19 cellular contexts compared by ENCODE assay signal in the genomic region with DNA sequence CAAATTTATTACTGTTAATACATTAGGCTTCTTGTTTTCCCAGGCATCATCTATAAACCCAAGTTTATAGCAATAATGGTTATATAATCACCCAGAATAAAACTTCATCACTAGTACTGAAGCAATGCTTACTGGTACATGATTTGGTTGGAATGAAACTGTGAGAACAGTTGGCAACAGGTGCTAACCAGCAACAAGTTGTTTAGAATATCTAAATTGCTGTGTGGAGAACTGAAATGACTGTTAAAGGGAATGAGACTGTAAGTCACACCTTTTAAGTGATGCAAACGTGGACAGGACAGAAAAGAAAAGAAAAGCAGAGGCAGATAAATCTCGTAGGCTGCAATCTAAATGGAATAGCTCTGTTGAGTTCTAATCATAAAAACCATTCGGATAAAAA. TPM values are rescaled to one million over a fixed set of nuclear protein-coding genes. Genes with fewer than 3 reads are reported as not detected.
DNase-seq lines count a peak whose midpoint lies in the region; ATAC-seq, FAIRE-seq and TF ChIP-seq lines count a peak whose summit lies in the region.
"Had no signal": no experiment of that assay in that cellular context is flagged by ENCODE, and none has a peak within 500 bp of the region (broad histone marks: within the 10 kb centered on the region; RNA-seq: fewer than 3 reads in every experiment).

No MANE protein-coding gene starts in this region.

- no peak for ATAC-seq in activated CD4-positive, CD25-positive, alpha-beta regulatory T cell treated with anti-CD3 and anti-CD28 coated beads, Interleukin-2, amount 50 U/mL, for 24 hours
- no peak for ATAC-seq in left colon
- ATAC-seq: HCT116; heart left ventricle; stimulated activated naive CD8-positive, alpha-beta T cell treated with anti-CD3 and anti-CD28 coated beads, Interleukin-15, amount 100 ng/mL, for 72 hours had no signal

- H3K4me1 Mint-ChIP-seq in T-helper 1 cell treated with Interleukin-12 subunit alpha and Interleukin-12 subunit beta and Interleukin-4 antibody, amounts not matched to agents 30 μg/mL and 1 μg/mL, for 36 hours (ENCODE audit: low read depth) = peaks cover 36% of the 10 kb centered on the region
- peaks cover 25% of the 10 kb centered on the region for H3K4me1 Mint-ChIP-seq in astrocyte (ENCODE audit: low read depth, unreplicated experiment)

- peak overlapping the region; percentile 52 for H3K4me3 Mint-ChIP-seq in T-helper 1 cell treated with Interleukin-12 subunit alpha and Interleukin-12 subunit beta and Interleukin-4 antibody, amounts not matched to agents 30 μg/mL and 1 μg/mL, for 36 hours
- H3K4me3 Mint-ChIP-seq in astrocyte (ENCODE audit: unreplicated experiment) = peak overlapping the region; percentile 99
- H3K4me3 Mint-ChIP-seq: CD14-positive monocyte had no signal

- no peak for DNase-seq in T-helper 1 cell
- DNase-seq in GM12891 (ENCODE audit: insufficient read length, low spot score) = no peak
- no peak for DNase-seq in astrocyte (ENCODE audit: low read depth)
- DNase-seq in mesenchymal stem cell = no peak
- DNase-seq in left colon = no peak
- DNase-seq in G401 (ENCODE audit: low spot score) = no peak
- DNase-seq: 8988T; activated gamma-delta T cell treated with Interleukin-2 at 50 U/mL for 16 hours; DMS79 treated with DMSO at 0.1 percent for 48 hours; erythroblast; heart left ventricle; Kasumi-1; NCI-H1105 treated with DMSO at 0.1 percent for 48 hours; stimulated activated naive CD8-positive, alpha-beta T cell treated with anti-CD3 and anti-CD28 coated beads, Interleukin-15, amount 100 ng/mL, for 72 hours had no signal

- H3K4ac ChIP-seq in mesenchymal stem cell (ENCODE audit: low read depth in 1 of 2, low read length in 2 of 2) = no peak overlapping the region

- H2BK15ac ChIP-seq in mesenchymal stem cell (ENCODE audit: low read depth, poor library complexity, severe bottlenecking) = no peak overlapping the region

- peaks cover 6% of the 10 kb centered on the region for H3K27me3 Mint-ChIP-seq in T-helper 1 cell treated with Interleukin-12 subunit alpha and Interleukin-12 subunit beta and Interleukin-4 antibody, amounts not matched to agents 30 μg/mL and 1 μg/mL, for 36 hours (ENCODE audit: low read depth)
- H3K27me3 Mint-ChIP-seq in astrocyte (ENCODE audit: low read depth, unreplicated experiment) = no peaks in the 10 kb centered on the region
- H3K27me3 Mint-ChIP-seq: stimulated activated naive CD8-positive, alpha-beta T cell treated with anti-CD3 and anti-CD28 coated beads, Interleukin-15, amount 100 ng/mL, for 72 hours had no signal

- peaks cover 9% of the 10 kb centered on the region for H3K79me1 ChIP-seq in mesenchymal stem cell (replicated peaks; ENCODE audit: low read length, poor library complexity, severe bottlenecking)

- H4K20me1 ChIP-seq in astrocyte (ENCODE audit: insufficient read depth, low read length) = peaks cover 34% of the 10 kb centered on the region

- H3K9ac ChIP-seq in astrocyte (ENCODE audit: low read length) = no peak overlapping the region
- peak overlapping the region; percentile 98 for H3K9ac ChIP-seq in mesenchymal stem cell (ENCODE audit: low read length)

- H2BK5ac ChIP-seq in mesenchymal stem cell (ENCODE audit: low read depth, low read length, poor library complexity, severe bottlenecking) = no peak overlapping the region

- 91% methylated on average over 3 of the region's 3 CpGs for WGBS in mesenchymal stem cell

- in situ Hi-C loops in G401 (cut with HindIII; ENCODE audit: low sequenced_read_pairs) = no loop called here

- H3K79me2 ChIP-seq in astrocyte (ENCODE audit: insufficient read depth, low read length) = peaks cover 51% of the 10 kb centered on the region

- H3K4me2 ChIP-seq in astrocyte (ENCODE audit: low read length) (peak overlapping the region; percentile 88), mesenchymal stem cell (ENCODE audit: low read length, poor library complexity, severe bottlenecking) (no peak overlapping the region)

- H3K27me3 ChIP-seq in astrocyte (ENCODE audit: insufficient read depth, low read length) (no peaks in the 10 kb centered on the region), mesenchymal stem cell (ENCODE audit: control insufficient read depth in 1 of 2, insufficient read depth in 1 of 2, low read length in 2 of 2) (no peaks in the 10 kb centered on the region)
- H3K27me3 ChIP-seq: heart left ventricle had no signal

- H2AFZ ChIP-seq in astrocyte (ENCODE audit: low read depth, low read length) (no peak overlapping the region), mesenchymal stem cell (ENCODE audit: low read depth, low read length) (no peak overlapping the region)

- no peak overlapping the region for H2BK12ac ChIP-seq in mesenchymal stem cell (ENCODE audit: low read length in 2 of 2)

- H3K36me3 ChIP-seq in astrocyte (ENCODE audit: insufficient read depth, low read length) = peaks cover 27% of the 10 kb centered on the region
- peaks cover 7 to 60% of the 10 kb centered on the region in 2 experiments for H3K36me3 ChIP-seq in mesenchymal stem cell (ENCODE audit: control insufficient read depth in 1 of 2, insufficient read depth in 2 of 2, low read depth in 1 of 2, low read length in 2 of 2)

- H4K91ac ChIP-seq in mesenchymal stem cell (ENCODE audit: low read length) = no peak overlapping the region

- no peak overlapping the region for H3K27ac ChIP-seq in astrocyte (ENCODE audit: low read depth, low read length)
- no peak overlapping the region for H3K27ac ChIP-seq in mesenchymal stem cell (ENCODE audit: low read length, poor library complexity, severe bottlenecking)
- H3K27ac ChIP-seq: heart left ventricle had no signal

- intact Hi-C loops in left colon (cut with DNase I, micrococcal nuclease) = loop anchor here in 1 of 2 donors (10.0 kb wide), 1 partner anchor 1253 kb away; no protein-coding TSS in a partner anchor

- no peak overlapping the region for H3K18ac ChIP-seq in mesenchymal stem cell (ENCODE audit: low read depth in 1 of 2, low read length in 2 of 2)

- FAIRE-seq in GM12891 (lab: Jason Lieb, UNC) = peak; percentile 38
- FAIRE-seq in astrocyte (lab: Jason Lieb, UNC) = no peak

- H3K9me3 Mint-ChIP-seq in T-helper 1 cell treated with Interleukin-12 subunit alpha and Interleukin-12 subunit beta and Interleukin-4 antibody, amounts not matched to agents 30 μg/mL and 1 μg/mL, for 36 hours = no peaks in the 10 kb centered on the region
- H3K9me3 Mint-ChIP-seq in astrocyte (ENCODE audit: unreplicated experiment) = no peaks in the 10 kb centered on the region
- H3K9me3 Mint-ChIP-seq: CD14-positive monocyte had no signal

- H3K14ac ChIP-seq in mesenchymal stem cell (ENCODE audit: low read length in 2 of 2) = no peak overlapping the region

- no peak overlapping the region for H2AK5ac ChIP-seq in mesenchymal stem cell (ENCODE audit: low read length, severe bottlenecking)

- TF ChIP-seq CTCF in astrocyte (IDR thresholded peaks at IDR 0.05; ENCODE audit: insufficient read depth, low read depth, low read length) = no peak

- H2BK120ac ChIP-seq in mesenchymal stem cell (ENCODE audit: low read depth, low read length) = no peak overlapping the region

- H3K36me3 Mint-ChIP-seq in T-helper 1 cell treated with Interleukin-12 subunit alpha and Interleukin-12 subunit beta and Interleukin-4 antibody, amounts not matched to agents 30 μg/mL and 1 μg/mL, for 36 hours (ENCODE audit: low read depth) = peaks cover 27% of the 10 kb centered on the region
- H3K36me3 Mint-ChIP-seq in astrocyte (ENCODE audit: low read depth, unreplicated experiment) = peaks cover 3% of the 10 kb centered on the region

- H3K9me3 ChIP-seq in astrocyte (ENCODE audit: insufficient read depth, low read depth, low read length) (no peaks in the 10 kb centered on the region), mesenchymal stem cell (ENCODE audit: control insufficient read depth, low read length) (no peaks in the 10 kb centered on the region)
- H3K9me3 ChIP-seq: heart left ventricle had no signal

- no peak overlapping the region for H3K27ac Mint-ChIP-seq in T-helper 1 cell treated with Interleukin-12 subunit alpha and Interleukin-12 subunit beta and Interleukin-4 antibody, amounts not matched to agents 30 μg/mL and 1 μg/mL, for 36 hours
- H3K27ac Mint-ChIP-seq in astrocyte (ENCODE audit: unreplicated experiment) = no peak overlapping the region
- H3K27ac Mint-ChIP-seq: CD14-positive monocyte; stimulated activated naive CD8-positive, alpha-beta T cell treated with anti-CD3 and anti-CD28 coated beads, Interleukin-15, amount 100 ng/mL, for 72 hours had no signal

- H4K8ac ChIP-seq in mesenchymal stem cell (ENCODE audit: low read length) = no peak overlapping the region

- H3K23ac ChIP-seq in mesenchymal stem cell (ENCODE audit: low read length in 2 of 2) = no peak overlapping the region

- no peak overlapping the region for H3K4me3 ChIP-seq in astrocyte (ENCODE audit: insufficient read depth, low read depth, low read length)
- peak overlapping the region in 1 of 2 experiments; percentile 97 for H3K4me3 ChIP-seq in mesenchymal stem cell (ENCODE audit: insufficient read depth in 1 of 2, low read depth in 1 of 2, low read length in 2 of 2)
- H3K4me3 ChIP-seq: lung had no signal

- TF ChIP-seq POLR2A in GM12891 (IDR thresholded peaks at IDR 0.05; ENCODE audit: low read depth, low read length) = no peak

- H3K4me1 ChIP-seq in astrocyte (ENCODE audit: insufficient read depth, low read length) (peaks cover 11% of the 10 kb centered on the region), mesenchymal stem cell (ENCODE audit: control insufficient read depth, insufficient read depth, low read depth, low read length) (no peaks in the 10 kb centered on the region)

TF ChIP-seq in GM12891, 5 proteins besides CTCF, POLR2A, EP300 and RAD21:
- TF ChIP-seq TAF1 (IDR thresholded peaks at IDR 0.05; ENCODE audit: low read depth, low read length) (no peak), POLR2AphosphoS5 (IDR thresholded peaks at IDR 0.05; ENCODE audit: low read depth, low read length) (no peak), PAX5 (IDR thresholded peaks at IDR 0.05; ENCODE audit: insufficient read depth, low read length, severe bottlenecking) (no peak), SPI1 (IDR thresholded peaks at IDR 0.05; ENCODE audit: low read depth, low read length) (no peak), POU2F2 (IDR thresholded peaks at IDR 0.05; ENCODE audit: low read depth, low read length) (no peak)

RNA-seq across cellular contexts. Expression of gene YIPF5, which starts 2.5 kb away (rescaled TPM):
- polyA plus RNA-seq in GM12891 (2012; ENCODE audit: low read depth, missing spikeins) = 16.8 TPM
- total RNA-seq in astrocyte = 132 and 144 TPM in 2 replicates
- 78.3 TPM for polyA plus RNA-seq in mesenchymal stem cell (2013, experiment 1 of 2)
- 83.7 TPM for polyA plus RNA-seq in mesenchymal stem cell (2013, experiment 2 of 2)
- total RNA-seq in left colon = 10 to 100 TPM; 44.1 to 58.2 TPM
- 22.3 and 39.9 TPM in 2 replicates for total RNA-seq in G401 (2014; rRNA removed; shearing (Covaris generic))

RNA-seq across cellular contexts. Expression of gene KCTD16, which starts 2.7 kb away (rescaled TPM):
- 0.08 TPM for polyA plus RNA-seq in GM12891 (2012; ENCODE audit: low read depth, missing spikeins)
- total RNA-seq in astrocyte = 5.5 and 5.6 TPM in 2 replicates
- polyA plus RNA-seq in mesenchymal stem cell (2013, experiment 1 of 2) = 0.22 TPM
- 0.19 TPM for polyA plus RNA-seq in mesenchymal stem cell (2013, experiment 2 of 2)
- total RNA-seq in left colon = under 1 TPM in 1 of 2 donors, not detected in 1; 0.11 TPM
- total RNA-seq in G401 (2014; rRNA removed; shearing (Covaris generic)) = 0.18 TPM in 1 of 2 replicates, not detected in the other
- polyA plus RNA-seq: CD14-positive monocyte, heart left ventricle had no signal
